24 cellular contexts compared by ENCODE assay signal in the genomic region with DNA sequence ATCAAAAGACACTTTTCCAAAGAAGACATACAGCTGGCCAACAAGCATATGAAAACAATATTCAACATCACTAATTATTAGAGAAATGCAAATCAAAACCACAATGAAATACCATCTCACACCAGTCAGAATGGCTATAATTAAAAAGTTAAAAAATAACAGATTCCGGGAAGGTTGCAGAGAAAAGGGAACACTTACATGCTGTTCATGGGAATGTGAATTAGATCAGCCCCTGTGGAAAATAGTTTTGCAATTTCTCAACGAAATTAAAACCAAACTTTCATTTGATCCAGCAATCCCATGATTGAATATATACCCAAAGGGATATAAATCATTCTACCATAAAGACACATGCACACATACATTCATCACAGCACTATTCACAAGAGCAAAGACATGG. TPM values are rescaled to one million over a fixed set of nuclear protein-coding genes. Genes with fewer than 3 reads are reported as not detected.
DNase-seq lines count a peak whose midpoint lies in the region; FAIRE-seq and TF ChIP-seq lines count a peak whose summit lies in the region.
"Had no signal": no experiment of that assay in that cellular context is flagged by ENCODE, and none has a peak within 500 bp of the region (broad histone marks: within the 10 kb centered on the region; RNA-seq: fewer than 3 reads in every experiment).

No MANE protein-coding gene starts in this region.

- peaks cover 22% of the 10 kb centered on the region for H3K4me1 Mint-ChIP-seq in astrocyte (ENCODE audit: low read depth, unreplicated experiment)
- H3K4me1 Mint-ChIP-seq: CD4-positive, CD25-positive, alpha-beta regulatory T cell; IgD-negative memory B cell had no signal

- H3K9ac ChIP-seq in astrocyte (ENCODE audit: low read length) (no peak overlapping the region), mesenchymal stem cell (ENCODE audit: low read length) (no peak overlapping the region)
- H3K9ac ChIP-seq: BLaER1, KMS-11 had no signal

- H3K9me3 ChIP-seq in astrocyte (ENCODE audit: insufficient read depth, low read depth, low read length) (no peaks in the 10 kb centered on the region), mesenchymal stem cell (ENCODE audit: control insufficient read depth, low read length) (no peaks in the 10 kb centered on the region)
- H3K9me3 ChIP-seq: BLaER1 had no signal

- peaks cover 12% of the 10 kb centered on the region for H3K79me1 ChIP-seq in mesenchymal stem cell (replicated peaks; ENCODE audit: low read length, poor library complexity, severe bottlenecking)

- H3K36me3 Mint-ChIP-seq in astrocyte (ENCODE audit: low read depth, unreplicated experiment) = peaks cover 5% of the 10 kb centered on the region
- H3K36me3 Mint-ChIP-seq: CD4-positive, CD25-positive, alpha-beta regulatory T cell; IgD-negative memory B cell had no signal

- no peak overlapping the region for H4K8ac ChIP-seq in mesenchymal stem cell (ENCODE audit: low read length)

- H3K4me3 ChIP-seq in astrocyte (ENCODE audit: insufficient read depth, low read depth, low read length) (no peak overlapping the region), mesenchymal stem cell (ENCODE audit: insufficient read depth in 1 of 2, low read depth in 1 of 2, low read length in 2 of 2) (no peak overlapping the region)
- H3K4me3 ChIP-seq: BLaER1 had no signal

- H3K4me2 ChIP-seq in astrocyte (ENCODE audit: low read length) (no peak overlapping the region), mesenchymal stem cell (ENCODE audit: low read length, poor library complexity, severe bottlenecking) (no peak overlapping the region)
- H3K4me2 ChIP-seq: BLaER1, KMS-11 had no signal

- H3K4me1 ChIP-seq in astrocyte (ENCODE audit: insufficient read depth, low read length) = no peaks in the 10 kb centered on the region
- H3K4me1 ChIP-seq in mesenchymal stem cell (ENCODE audit: control insufficient read depth, insufficient read depth, low read depth, low read length) = peaks cover 3% of the 10 kb centered on the region
- H3K4me1 ChIP-seq: BLaER1 had no signal

- no peak overlapping the region for H3K23ac ChIP-seq in mesenchymal stem cell (ENCODE audit: low read length in 2 of 2)

- H3K27ac Mint-ChIP-seq in astrocyte (ENCODE audit: unreplicated experiment) = peak overlapping the region; percentile 64
- H3K27ac Mint-ChIP-seq: CD4-positive, CD25-positive, alpha-beta regulatory T cell; IgD-negative memory B cell had no signal

- DNase-seq in astrocyte (ENCODE audit: low read depth) (peak; percentile 12), fibroblast of peridontal ligament (ENCODE audit: extremely low read depth) (peak; percentile 5), mesenchymal stem cell (no peak), GF-D8 (lab: John Stamatoyannopoulos, UW) (no peak), DMS 273 treated with DMSO at 0.1 percent for 48 hours (lab: John Stamatoyannopoulos, UW) (no peak), NCI-H1436 (lab: John Stamatoyannopoulos, UW) (no peak), SK-N-DZ (ENCODE audit: low spot score) (no peak)
- DNase-seq: CD4-positive, CD25-positive, alpha-beta regulatory T cell; HCEC 1CT; MM.1S; NCI-H1694; NCI-H2081; NCI-H2227 treated with DMSO at 0.1 percent for 48 hours; NCI-H69; SHP77 had no signal

- H3K36me3 ChIP-seq in astrocyte (ENCODE audit: insufficient read depth, low read length) = peaks cover 2% of the 10 kb centered on the region
- no peaks in the 10 kb centered on the region for H3K36me3 ChIP-seq in mesenchymal stem cell (ENCODE audit: control insufficient read depth in 1 of 2, insufficient read depth in 2 of 2, low read depth in 1 of 2, low read length in 2 of 2)
- H3K36me3 ChIP-seq: BLaER1 had no signal

- no peak overlapping the region for H3K4ac ChIP-seq in mesenchymal stem cell (ENCODE audit: low read depth in 1 of 2, low read length in 2 of 2)

- no peak overlapping the region for H3K4me3 Mint-ChIP-seq in astrocyte (ENCODE audit: unreplicated experiment)
- H3K4me3 Mint-ChIP-seq: CD4-positive, CD25-positive, alpha-beta regulatory T cell; IgD-negative memory B cell had no signal

- WGBS in mesenchymal stem cell = 90% methylated on average over 2 of the region's 2 CpGs

- H2BK15ac ChIP-seq in mesenchymal stem cell (ENCODE audit: low read depth, poor library complexity, severe bottlenecking) = no peak overlapping the region

- no peak for FAIRE-seq in astrocyte (lab: Jason Lieb, UNC)
- FAIRE-seq: H1 had no signal

- no peak overlapping the region for H2BK120ac ChIP-seq in mesenchymal stem cell (ENCODE audit: low read depth, low read length)

- H2BK12ac ChIP-seq in mesenchymal stem cell (ENCODE audit: low read length in 2 of 2) = no peak overlapping the region

- peaks cover 5% of the 10 kb centered on the region for H3K9me3 Mint-ChIP-seq in astrocyte (ENCODE audit: unreplicated experiment)

- no peak overlapping the region for H3K27ac ChIP-seq in astrocyte (ENCODE audit: low read depth, low read length)
- H3K27ac ChIP-seq in mesenchymal stem cell (ENCODE audit: low read length, poor library complexity, severe bottlenecking) = peak overlapping the region; percentile 73
- H3K27ac ChIP-seq: BLaER1, HL-60, KMS-11, RWPE1 had no signal

- no peak for TF ChIP-seq CTCF in astrocyte (IDR thresholded peaks at IDR 0.05; ENCODE audit: insufficient read depth, low read depth, low read length)

- no peaks in the 10 kb centered on the region for H3K27me3 ChIP-seq in astrocyte (ENCODE audit: insufficient read depth, low read length)
- no peaks in the 10 kb centered on the region for H3K27me3 ChIP-seq in mesenchymal stem cell (ENCODE audit: control insufficient read depth in 1 of 2, insufficient read depth in 1 of 2, low read length in 2 of 2)
- H3K27me3 ChIP-seq: BLaER1 had no signal

- no peak overlapping the region for H2BK5ac ChIP-seq in mesenchymal stem cell (ENCODE audit: low read depth, low read length, poor library complexity, severe bottlenecking)

- peaks cover 12% of the 10 kb centered on the region for H4K20me1 ChIP-seq in astrocyte (ENCODE audit: insufficient read depth, low read length)
- H4K20me1 ChIP-seq: BLaER1 had no signal

- H3K79me2 ChIP-seq in astrocyte (ENCODE audit: insufficient read depth, low read length) = peaks cover 53% of the 10 kb centered on the region

- no peak overlapping the region for H3K18ac ChIP-seq in mesenchymal stem cell (ENCODE audit: low read depth in 1 of 2, low read length in 2 of 2)

- H2AK5ac ChIP-seq in mesenchymal stem cell (ENCODE audit: low read length, severe bottlenecking) = no peak overlapping the region

- H3K27me3 Mint-ChIP-seq in astrocyte (ENCODE audit: low read depth, unreplicated experiment) = no peaks in the 10 kb centered on the region
- H3K27me3 Mint-ChIP-seq: CD4-positive, CD25-positive, alpha-beta regulatory T cell; IgD-negative memory B cell had no signal

- H4K91ac ChIP-seq in mesenchymal stem cell (ENCODE audit: low read length) = no peak overlapping the region

- H2AFZ ChIP-seq in astrocyte (ENCODE audit: low read depth, low read length) (no peak overlapping the region), mesenchymal stem cell (ENCODE audit: low read depth, low read length) (no peak overlapping the region)

- H3K14ac ChIP-seq in mesenchymal stem cell (ENCODE audit: low read length in 2 of 2) = no peak overlapping the region

RNA-seq across cellular contexts. Expression of gene NOX4, which starts 32.5 kb away (rescaled TPM):
- 36.5 and 49.2 TPM in 2 replicates for total RNA-seq in astrocyte
- polyA plus RNA-seq in mesenchymal stem cell (2013, experiment 1 of 2) = 0.65 TPM
- polyA plus RNA-seq in mesenchymal stem cell (2013, experiment 2 of 2) = 0.53 TPM
- polyA plus RNA-seq in SK-N-DZ (2014; cell fraction: cytosol; rRNA removed) = 4.3 and 8.4 TPM in 2 replicates
- 18.0 and 35.4 TPM in 2 replicates for polyA plus RNA-seq in SK-N-DZ (2014; cell fraction: nucleus; rRNA removed)
- total RNA-seq: CD4-positive, CD25-positive, alpha-beta regulatory T cell; G401; NCI-H460; OCI-LY7 had no signal
- polyA plus RNA-seq: CD4-positive, CD25-positive, alpha-beta regulatory T cell; IgD-negative memory B cell had no signal

Comparison
In these comparisons a context has a peak if more than half of its experiments do, and no peak if none do; other contexts are left out.
1. DNase-seq: peak in astrocyte (single experiment) and fibroblast of peridontal ligament (single experiment); none in mesenchymal stem cell (single experiment), GF-D8 (single experiment), DMS 273 treated with DMSO at 0.1 percent for 48 hours (single experiment), NCI-H1436 (single experiment) and SK-N-DZ (single experiment).